ENCODE assay signal across 23 cellular contexts in genomic region chr12:113328368-113328889, GRCh38. TPM values are rescaled to one million over a fixed set of nuclear protein-coding genes. Genes with fewer than 3 reads are reported as not detected.
DNase-seq lines count a peak whose midpoint lies in the region; ATAC-seq, FAIRE-seq and TF ChIP-seq lines count a peak whose summit lies in the region.
"Had no signal": no experiment of that assay in that cellular context is flagged by ENCODE, and none has a peak within 500 bp of the region (broad histone marks: within the 10 kb centered on the region; RNA-seq: fewer than 3 reads in every experiment).

No MANE protein-coding gene starts in this region.

- no peak for ATAC-seq in activated CD8-positive, alpha-beta T cell treated with anti-CD3 and anti-CD28 coated beads for 36 hours
- no peak for ATAC-seq in activated CD8-positive, alpha-beta T cell treated with anti-CD3 and anti-CD28 coated beads, Interleukin-2, amount 10 ng/mL, durations not matched to agents 7 days and 5 days
- ATAC-seq in A549 = no peak
- ATAC-seq: HCT116, Panc1 had no signal

- peaks cover 4% of the 10 kb centered on the region; the same call in 2 of the 3 replicates for H3K4me1 ChIP-seq in A549

- no peaks in the 10 kb centered on the region for H3K9me3 ChIP-seq in A549

- peaks cover 36% of the 10 kb centered on the region for H3K36me3 Mint-ChIP-seq in activated CD8-positive, alpha-beta T cell treated with anti-CD3 and anti-CD28 coated beads for 36 hours (ENCODE audit: low read depth)
- peaks cover 37% of the 10 kb centered on the region for H3K36me3 Mint-ChIP-seq in activated CD8-positive, alpha-beta T cell treated with anti-CD3 and anti-CD28 coated beads, Interleukin-2, amount 10 ng/mL, durations not matched to agents 7 days and 5 days (ENCODE audit: low read depth)
- H3K36me3 Mint-ChIP-seq in endothelial cell (ENCODE audit: low read depth, unreplicated experiment) = peaks cover 20% of the 10 kb centered on the region
- H3K36me3 Mint-ChIP-seq in type B pancreatic cell = peaks cover 18% of the 10 kb centered on the region

- no peak for FAIRE-seq in A549 (lab: Jason Lieb, UNC)
- FAIRE-seq: GM19239, HTR-8/SVneo had no signal

- 78% methylated on average over 5 of the region's 5 CpGs for WGBS in A549 (ENCODE audit: missing lambda C conversion rate)

- H3K27ac Mint-ChIP-seq in activated CD8-positive, alpha-beta T cell treated with anti-CD3 and anti-CD28 coated beads for 36 hours = peak overlapping the region; percentile 16
- H3K27ac Mint-ChIP-seq in activated CD8-positive, alpha-beta T cell treated with anti-CD3 and anti-CD28 coated beads, Interleukin-2, amount 10 ng/mL, durations not matched to agents 7 days and 5 days = no peak overlapping the region
- peak overlapping the region; percentile 76 for H3K27ac Mint-ChIP-seq in endothelial cell (ENCODE audit: unreplicated experiment)
- H3K27ac Mint-ChIP-seq in type B pancreatic cell = no peak overlapping the region

- no peak overlapping the region for H3K27ac ChIP-seq in A549
- H3K27ac ChIP-seq: KMS-11 had no signal

- no peak for TF ChIP-seq EP300 in A549 (IDR thresholded peaks at IDR 0.05)

- H3K4me3 Mint-ChIP-seq in activated CD8-positive, alpha-beta T cell treated with anti-CD3 and anti-CD28 coated beads for 36 hours = no peak overlapping the region
- no peak overlapping the region for H3K4me3 Mint-ChIP-seq in activated CD8-positive, alpha-beta T cell treated with anti-CD3 and anti-CD28 coated beads, Interleukin-2, amount 10 ng/mL, durations not matched to agents 7 days and 5 days
- peak overlapping the region; percentile 37 for H3K4me3 Mint-ChIP-seq in endothelial cell (ENCODE audit: unreplicated experiment)
- no peak overlapping the region for H3K4me3 Mint-ChIP-seq in type B pancreatic cell
- H3K4me3 Mint-ChIP-seq: CD14-positive monocyte had no signal

- no peaks in the 10 kb centered on the region for H3K27me3 Mint-ChIP-seq in activated CD8-positive, alpha-beta T cell treated with anti-CD3 and anti-CD28 coated beads for 36 hours
- H3K27me3 Mint-ChIP-seq in activated CD8-positive, alpha-beta T cell treated with anti-CD3 and anti-CD28 coated beads, Interleukin-2, amount 10 ng/mL, durations not matched to agents 7 days and 5 days (ENCODE audit: low read depth) = no peaks in the 10 kb centered on the region
- H3K27me3 Mint-ChIP-seq in endothelial cell (ENCODE audit: unreplicated experiment) (peaks cover 3% of the 10 kb centered on the region), type B pancreatic cell (no peaks in the 10 kb centered on the region)

- CTCF ChIA-PET in activated CD8-positive, alpha-beta T cell treated with anti-CD3 and anti-CD28 coated beads for 36 hours (lab: Charles Lee) = no interaction called here
- CTCF ChIA-PET in activated CD8-positive, alpha-beta T cell treated with anti-CD3 and anti-CD28 coated beads, Interleukin-2, amount 10 ng/mL, durations not matched to agents 7 days and 5 days (lab: Charles Lee) = interaction anchor here (1.3 kb wide), 1 partner anchor 29 kb away, joined by 3 read pairs; no protein-coding TSS in a partner anchor
- CTCF ChIA-PET in A549 (lab: Yijun Ruan, JAX) = interaction anchor here (2.0 to 3.7 kb wide), 2 partner anchors 16 to 97 kb away, joined by 6 to 20 read pairs; no protein-coding TSS in a partner anchor

- TF ChIP-seq POLR2A in A549 (IDR thresholded peaks at IDR 0.05; ENCODE audit: low read length) = no peak

- no peak overlapping the region for H3K4me3 ChIP-seq in A549

- H3K9me3 Mint-ChIP-seq in activated CD8-positive, alpha-beta T cell treated with anti-CD3 and anti-CD28 coated beads for 36 hours = no peaks in the 10 kb centered on the region
- H3K9me3 Mint-ChIP-seq in activated CD8-positive, alpha-beta T cell treated with anti-CD3 and anti-CD28 coated beads, Interleukin-2, amount 10 ng/mL, durations not matched to agents 7 days and 5 days (ENCODE audit: insufficient read depth) = no peaks in the 10 kb centered on the region
- H3K9me3 Mint-ChIP-seq in endothelial cell (ENCODE audit: unreplicated experiment) = no peaks in the 10 kb centered on the region
- no peaks in the 10 kb centered on the region for H3K9me3 Mint-ChIP-seq in type B pancreatic cell

- POLR2A ChIA-PET in activated CD8-positive, alpha-beta T cell treated with anti-CD3 and anti-CD28 coated beads for 36 hours (lab: Charles Lee) = no interaction called here
- POLR2A ChIA-PET in activated CD8-positive, alpha-beta T cell treated with anti-CD3 and anti-CD28 coated beads, Interleukin-2, amount 10 ng/mL, durations not matched to agents 7 days and 5 days (lab: Charles Lee) = interaction anchor here (0.7 kb wide), 1 partner anchor 13 kb away, joined by 3 read pairs; no protein-coding TSS in a partner anchor
- POLR2A ChIA-PET in A549 (lab: Yijun Ruan, JAX) = interaction anchor here (1.4 kb wide), 1 partner anchor 30 kb away, joined by 5 read pairs; the partner anchor contains the start of gene PLBD2

- H3K4me2 ChIP-seq in A549 = no peak overlapping the region
- H3K4me2 ChIP-seq: KMS-11 had no signal

- intact Hi-C loops in activated CD8-positive, alpha-beta T cell treated with anti-CD3 and anti-CD28 coated beads for 36 hours (cut with micrococcal nuclease) = no loop called here

- no peak for DNase-seq in activated CD8-positive, alpha-beta T cell treated with anti-CD3 and anti-CD28 coated beads for 36 hours
- DNase-seq in activated CD8-positive, alpha-beta T cell treated with anti-CD3 and anti-CD28 coated beads, Interleukin-2, amount 10 ng/mL, durations not matched to agents 7 days and 5 days = no peak
- DNase-seq in A549 (ENCODE audit: low read depth in 1 of 2, low spot score in 1 of 2) (no peak), NCI-H69 (lab: John Stamatoyannopoulos, UW) (peak; percentile 25), endothelial cell (ENCODE audit: low spot score) (no peak), NCI-H1105 treated with DMSO at 0.1 percent for 48 hours (lab: John Stamatoyannopoulos, UW) (no peak), type B pancreatic cell (ENCODE audit: extremely low spot score, unreplicated experiment) (no peak), NCI-H1092 treated with DMSO at 0.1 percent for 48 hours (lab: John Stamatoyannopoulos, UW) (no peak)
- DNase-seq: DMS79; GOT3; NCI-H1694 treated with DMSO at 0.1 percent for 48 hours; NCI-H2081 treated with DMSO at 0.1 percent for 48 hours; NCI-H2171 treated with DMSO at 0.1 percent for 48 hours; NCI-H446 treated with DMSO at 0.1 percent for 48 hours; NCI-H526 treated with DMSO at 0.1 percent for 48 hours; NK-92 treated with Interleukin-12 subunit alpha and Interleukin-12 subunit beta, amount 100 ng/mL, for 24 hours; SIG-M5 had no signal

- TF ChIP-seq CTCF in activated CD8-positive, alpha-beta T cell treated with anti-CD3 and anti-CD28 coated beads for 36 hours (IDR thresholded peaks at IDR 0.05) = no peak
- TF ChIP-seq CTCF in A549 (IDR thresholded peaks at IDR 0.05) = no peak
- TF ChIP-seq CTCF in endothelial cell (IDR thresholded peaks at IDR 0.05; ENCODE audit: unreplicated experiment) = no peak
- TF ChIP-seq CTCF in type B pancreatic cell (conservative IDR thresholded peaks at IDR 0.05) = no peak

- peaks cover 40% of the 10 kb centered on the region for H3K4me1 Mint-ChIP-seq in activated CD8-positive, alpha-beta T cell treated with anti-CD3 and anti-CD28 coated beads for 36 hours (ENCODE audit: low read depth)
- H3K4me1 Mint-ChIP-seq in activated CD8-positive, alpha-beta T cell treated with anti-CD3 and anti-CD28 coated beads, Interleukin-2, amount 10 ng/mL, durations not matched to agents 7 days and 5 days (ENCODE audit: low read depth) = peaks cover 22% of the 10 kb centered on the region
- H3K4me1 Mint-ChIP-seq in endothelial cell (ENCODE audit: unreplicated experiment) (peaks cover 27% of the 10 kb centered on the region), type B pancreatic cell (ENCODE audit: unreplicated experiment) (no peaks in the 10 kb centered on the region)

- TF ChIP-seq RAD21 in A549 (conservative IDR thresholded peaks at IDR 0.05 in 1 of 2, IDR thresholded peaks at IDR 0.05 in 1 of 2) = no peak

TF ChIP-seq in A549, 52 proteins besides CTCF, POLR2A, EP300 and RAD21:
- TF ChIP-seq ZFP36 (IDR thresholded peaks at IDR 0.05; ENCODE audit: borderline replicate concordance, partially characterized antibody) = peak; percentile 89
- TF ChIP-seq HOXA7 (CRISPR knock-in tag; IDR thresholded peaks at IDR 0.05) = no peak

RNA-seq across cellular contexts. Expression of gene SLC8B1, which starts 6.5 kb away (rescaled TPM):
- 10 to 100 TPM; 13.4 to 18.9 TPM for total RNA-seq in activated CD8-positive, alpha-beta T cell treated with anti-CD3 and anti-CD28 coated beads for 36 hours
- 10 to 100 TPM; 23.8 to 24.7 TPM for total RNA-seq in activated CD8-positive, alpha-beta T cell treated with anti-CD3 and anti-CD28 coated beads, Interleukin-2, amount 10 ng/mL, durations not matched to agents 7 days and 5 days
- polyA plus RNA-seq in A549 (2011; rRNA removed) (11.0 and 14.4 TPM in 2 replicates), A549 (2017; fragmentation: RNase III; extraction: RNeasy Plus Mini Kit Qiagen cat#74134 plus additional on column Dnase treatment) (9.7 to 12.2 TPM (median 11.3 TPM) in 3 replicates)
- 11.0 and 12.7 TPM in 2 replicates for polyA plus RNA-seq in A549 (2012; cell fraction: cytosol; rRNA removed)
- polyA plus RNA-seq in A549 (2012; cell fraction: nucleus; rRNA removed) = 39.8 and 45.7 TPM in 2 replicates
- polyA minus RNA-seq in A549 (2011; rRNA and poly(A)+ RNA removed) = 13.3 and 19.5 TPM in 2 replicates
- total RNA-seq in endothelial cell (ENCODE audit: unreplicated experiment) (44.6 TPM), type B pancreatic cell (ENCODE audit: low replicate concordance) (29.6 and 77.7 TPM in 2 replicates)

RNA-seq across cellular contexts. Expression of gene PLBD2, which starts 30.0 kb away (rescaled TPM):
- total RNA-seq in activated CD8-positive, alpha-beta T cell treated with anti-CD3 and anti-CD28 coated beads for 36 hours = 10 to 100 TPM; 13.5 to 13.9 TPM
- 10 to 100 TPM; 11.1 to 12.0 TPM for total RNA-seq in activated CD8-positive, alpha-beta T cell treated with anti-CD3 and anti-CD28 coated beads, Interleukin-2, amount 10 ng/mL, durations not matched to agents 7 days and 5 days
- polyA plus RNA-seq in A549 (2011; rRNA removed) (13.2 and 22.3 TPM in 2 replicates), A549 (2017; fragmentation: RNase III; extraction: RNeasy Plus Mini Kit Qiagen cat#74134 plus additional on column Dnase treatment) (21.9 to 25.9 TPM (median 25.8 TPM) in 3 replicates)
- 12.5 and 21.2 TPM in 2 replicates for polyA plus RNA-seq in A549 (2012; cell fraction: cytosol; rRNA removed)
- 30.6 and 31.6 TPM in 2 replicates for polyA plus RNA-seq in A549 (2012; cell fraction: nucleus; rRNA removed)
- polyA minus RNA-seq in A549 (2011; rRNA and poly(A)+ RNA removed) = 32.2 and 32.4 TPM in 2 replicates
- total RNA-seq in endothelial cell (ENCODE audit: unreplicated experiment) (26.6 TPM), type B pancreatic cell (ENCODE audit: low replicate concordance) (39.0 and 45.4 TPM in 2 replicates)

Comparison
In these comparisons a context has a peak if more than half of its experiments do, and no peak if none do; other contexts are left out.
1. H3K27ac Mint-ChIP-seq: peak in activated CD8-positive, alpha-beta T cell treated with anti-CD3 and anti-CD28 coated beads for 36 hours (single experiment) and endothelial cell (single experiment); none in activated CD8-positive, alpha-beta T cell treated with anti-CD3 and anti-CD28 coated beads, Interleukin-2, amount 10 ng/mL, durations not matched to agents 7 days and 5 days (single experiment) and type B pancreatic cell (single experiment).